In the genomic region with DNA sequence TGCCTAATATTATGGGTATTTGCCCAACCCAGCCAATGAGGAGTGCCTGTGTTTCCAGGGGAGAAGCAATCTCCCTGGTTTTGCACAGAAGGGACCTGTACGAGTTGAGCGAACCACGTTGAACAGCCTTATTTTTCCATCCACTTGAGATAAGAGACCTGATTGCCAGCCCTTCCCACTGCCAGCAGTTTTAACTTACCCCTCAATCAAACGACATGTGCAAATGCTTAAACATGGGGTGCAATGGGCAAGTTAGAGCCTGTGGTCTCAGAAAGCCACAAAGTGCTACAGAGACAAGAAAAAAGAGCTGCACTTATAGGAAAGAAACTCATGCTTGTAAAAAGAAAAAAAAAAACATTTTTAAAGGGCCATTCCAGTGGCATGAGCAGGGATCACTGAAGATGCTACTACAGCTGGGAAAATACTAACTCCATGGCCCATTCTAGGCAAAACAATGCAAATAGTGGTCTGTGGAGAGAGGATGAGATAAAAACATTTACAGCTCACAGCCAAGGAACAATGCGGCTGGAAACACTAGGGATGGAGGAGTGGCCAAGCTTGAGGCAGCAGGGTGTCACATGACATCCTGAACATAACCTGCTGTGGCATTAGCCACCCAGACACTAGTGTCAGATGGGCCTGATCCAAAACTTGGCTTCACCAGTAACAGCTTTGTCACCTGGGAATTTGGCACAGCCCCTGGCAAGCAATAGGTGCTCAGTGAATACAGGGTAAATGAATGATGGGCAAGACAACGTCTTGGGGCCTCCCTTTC, we compare ENCODE assay signal across 11 cellular contexts.
A peak's percentile ranks its signal among the peaks of the same experiment; 100 is the strongest.
DNase-seq lines count a peak whose midpoint lies in the region; ATAC-seq and TF ChIP-seq lines count a peak whose summit lies in the region.
"Had no signal": no experiment of that assay in that cellular context is flagged by ENCODE, and none has a peak within 500 bp of the region (broad histone marks: within the 10 kb centered on the region; RNA-seq: fewer than 3 reads in every experiment).

No MANE protein-coding gene starts in this region.

- H3F3A ChIP-seq in OCI-LY1 (ENCODE audit: insufficient read depth, low read length), result 0 out of 2 replicates have a peak, but pooled peaks cover 8% of the 10 kb centered on the region

- no peaks in the 10 kb centered on the region for H3K27me3 Mint-ChIP-seq in activated T-cell treated with anti-CD3 and anti-CD28 coated beads, Interleukin-2, amount 50 U/mL, for 72 hours (ENCODE audit: low read depth)
- H3K27me3 Mint-ChIP-seq in activated T-cell treated with anti-CD3 and anti-CD28 coated beads, Interleukin-2, amount 50 U/mL, for 4 hours (ENCODE audit: low read depth), result no peaks in the 10 kb centered on the region
- no peaks in the 10 kb centered on the region for H3K27me3 Mint-ChIP-seq in endodermal cell (ENCODE audit: insufficient read depth)
- H3K27me3 Mint-ChIP-seq in stimulated activated naive B cell treated with anti-CD40 and anti-IgM and Interleukin-4, amounts not matched to agents 10 μg/mL and 1 μg/mL and 100 μg/mL, for 72 hours, result no peaks in the 10 kb centered on the region

- peak overlapping the region; percentile 49; the same call in 1 of the 2 replicates for H3K4me2 ChIP-seq in OCI-LY1 (ENCODE audit: low read length)

- H3K9me3 ChIP-seq in OCI-LY1 (ENCODE audit: low read length), result no peaks in the 10 kb centered on the region
- no peaks in the 10 kb centered on the region for H3K9me3 ChIP-seq in endodermal cell (ENCODE audit: control insufficient read depth, low read length)
- H3K9me3 ChIP-seq: adrenal gland had no signal

- peaks cover 41% of the 10 kb centered on the region for H3K36me3 ChIP-seq in OCI-LY1 (ENCODE audit: insufficient read depth, low read length)
- no peaks in the 10 kb centered on the region for H3K36me3 ChIP-seq in endodermal cell (ENCODE audit: control insufficient read depth, insufficient read depth, low read length)
- H3K36me3 ChIP-seq: adrenal gland had no signal

- H3K4me3 ChIP-seq in OCI-LY1 (ENCODE audit: low read depth, low read length, poor library complexity, severe bottlenecking) (no peak overlapping the region), endodermal cell (ENCODE audit: low read length) (no peak overlapping the region), lower leg skin (ENCODE audit: low read depth, poor library complexity, severe bottlenecking) (no peak overlapping the region)
- H3K4me3 ChIP-seq: adrenal gland had no signal

- peak overlapping the region; percentile 89 for H3K27ac ChIP-seq in OCI-LY1 (ENCODE audit: low read depth, low read length, poor library complexity, severe bottlenecking)
- H3K27ac ChIP-seq in endodermal cell (ENCODE audit: low read depth, low read length), result no peak overlapping the region

- H3K9me3 Mint-ChIP-seq in activated T-cell treated with anti-CD3 and anti-CD28 coated beads, Interleukin-2, amount 50 U/mL, for 72 hours, result no peaks in the 10 kb centered on the region
- no peaks in the 10 kb centered on the region for H3K9me3 Mint-ChIP-seq in activated T-cell treated with anti-CD3 and anti-CD28 coated beads, Interleukin-2, amount 50 U/mL, for 4 hours
- H3K9me3 Mint-ChIP-seq in endodermal cell, result peaks cover 7% of the 10 kb centered on the region
- H3K9me3 Mint-ChIP-seq in stimulated activated naive B cell treated with anti-CD40 and anti-IgM and Interleukin-4, amounts not matched to agents 10 μg/mL and 1 μg/mL and 100 μg/mL, for 72 hours, result no peaks in the 10 kb centered on the region

- peaks cover 68% of the 10 kb centered on the region for H3K4me1 ChIP-seq in OCI-LY1 (ENCODE audit: insufficient read depth, low read length, severe bottlenecking)
- peaks cover 18% of the 10 kb centered on the region for H3K4me1 ChIP-seq in endodermal cell (ENCODE audit: control insufficient read depth, insufficient read depth, low read length)

- H3K27me3 ChIP-seq in OCI-LY1 (ENCODE audit: insufficient read depth, low read length), result no peaks in the 10 kb centered on the region
- H3K27me3 ChIP-seq in endodermal cell (ENCODE audit: control insufficient read depth, insufficient read depth, low read length, poor library complexity, severe bottlenecking), result no peaks in the 10 kb centered on the region
- H3K27me3 ChIP-seq: adrenal gland had no signal

- peaks cover 38% of the 10 kb centered on the region for H3K4me1 Mint-ChIP-seq in activated T-cell treated with anti-CD3 and anti-CD28 coated beads, Interleukin-2, amount 50 U/mL, for 72 hours (ENCODE audit: low read depth)
- H3K4me1 Mint-ChIP-seq in activated T-cell treated with anti-CD3 and anti-CD28 coated beads, Interleukin-2, amount 50 U/mL, for 4 hours (ENCODE audit: low read depth), result peaks cover 39% of the 10 kb centered on the region
- H3K4me1 Mint-ChIP-seq in endodermal cell, result peaks cover 29% of the 10 kb centered on the region
- H3K4me1 Mint-ChIP-seq in stimulated activated naive B cell treated with anti-CD40 and anti-IgM and Interleukin-4, amounts not matched to agents 10 μg/mL and 1 μg/mL and 100 μg/mL, for 72 hours, result peaks cover 30 to 54% of the 10 kb centered on the region in 2 donors

- 78 to 93% methylated on average over 5 to 6 of the region's 6 CpGs for WGBS in endodermal cell (ENCODE audit: insufficient coverage in 1 of 2, insufficient read length in 1 of 2), 2 experiments
- WGBS in lower leg skin, 2 donors, result 46 to 50% methylated on average over 6 of the region's 6 CpGs

- no peak overlapping the region for H3K4me3 Mint-ChIP-seq in activated T-cell treated with anti-CD3 and anti-CD28 coated beads, Interleukin-2, amount 50 U/mL, for 72 hours
- H3K4me3 Mint-ChIP-seq in activated T-cell treated with anti-CD3 and anti-CD28 coated beads, Interleukin-2, amount 50 U/mL, for 4 hours, result no peak overlapping the region
- H3K4me3 Mint-ChIP-seq in endodermal cell, result no peak overlapping the region
- no peak overlapping the region for H3K4me3 Mint-ChIP-seq in stimulated activated naive B cell treated with anti-CD40 and anti-IgM and Interleukin-4, amounts not matched to agents 10 μg/mL and 1 μg/mL and 100 μg/mL, for 72 hours

- no peaks in the 10 kb centered on the region for H3K9me2 ChIP-seq in OCI-LY1 (ENCODE audit: low read depth, low read length)

- DNase-seq in activated T-cell treated with anti-CD3 and anti-CD28 coated beads, Interleukin-2, amount 50 U/mL, for 72 hours, result no peak
- no peak for DNase-seq in activated T-cell treated with anti-CD3 and anti-CD28 coated beads, Interleukin-2, amount 50 U/mL, for 4 hours
- DNase-seq in endodermal cell, result peak; percentile 69
- DNase-seq in stimulated activated naive B cell treated with anti-CD40 and anti-IgM and Interleukin-4, amounts not matched to agents 10 μg/mL and 1 μg/mL and 100 μg/mL, for 72 hours, result no peak
- no peak for DNase-seq in DMS153 treated with DMSO at 0.1 percent for 48 hours (lab: John Stamatoyannopoulos, UW; ENCODE audit: unreplicated experiment)
- DNase-seq in lower leg skin (ENCODE audit: low spot score in 2 of 2), result no peak
- DNase-seq: mesenchymal stem cell; stimulated activated CD4-positive, alpha-beta T cell treated with anti-CD3 and anti-CD28 coated beads, Interleukin-12 subunit alpha, Interleukin-12 subunit beta, amount 100 ng/mL, for 4 hours had no signal

- intact Hi-C loops in lower leg skin (cut with DNase I; ENCODE audit: low total_unique reads), result no loop called here

- peak in 1 of 2 donors; percentile 30 for ATAC-seq in activated T-cell treated with anti-CD3 and anti-CD28 coated beads, Interleukin-2, amount 50 U/mL, for 72 hours (replicated peaks in 1 of 2)
- no peak for ATAC-seq in activated T-cell treated with anti-CD3 and anti-CD28 coated beads, Interleukin-2, amount 50 U/mL, for 4 hours
- no peak for ATAC-seq in stimulated activated naive B cell treated with anti-CD40 and anti-IgM and Interleukin-4, amounts not matched to agents 10 μg/mL and 1 μg/mL and 100 μg/mL, for 72 hours (replicated peaks)
- no peak for ATAC-seq in HG03097 (IDR thresholded peaks at IDR 0.05; ENCODE audit: low FRiP score, unreplicated experiment)

- TF ChIP-seq POLR2A in lower leg skin (IDR thresholded peaks at IDR 0.05), result no peak

- H4K20me1 ChIP-seq in OCI-LY1 (ENCODE audit: insufficient read depth, low read length), result no peaks in the 10 kb centered on the region

- H3K27ac Mint-ChIP-seq in activated T-cell treated with anti-CD3 and anti-CD28 coated beads, Interleukin-2, amount 50 U/mL, for 72 hours, result peak overlapping the region; percentile 31
- peak overlapping the region; percentile 3 for H3K27ac Mint-ChIP-seq in endodermal cell
- H3K27ac Mint-ChIP-seq in stimulated activated naive B cell treated with anti-CD40 and anti-IgM and Interleukin-4, amounts not matched to agents 10 μg/mL and 1 μg/mL and 100 μg/mL, for 72 hours, result peak overlapping the region; percentile 31

- no peak for TF ChIP-seq CTCF in OCI-LY1 (IDR thresholded peaks at IDR 0.05; ENCODE audit: low read length)
- no peak for TF ChIP-seq CTCF in endodermal cell (conservative IDR thresholded peaks at IDR 0.05)
- TF ChIP-seq CTCF in lower leg skin (IDR thresholded peaks at IDR 0.05), result no peak

- H3K9ac ChIP-seq in OCI-LY1 (ENCODE audit: low read length) (peak overlapping the region; percentile 22; the same call in 1 of the 2 replicates), endodermal cell (ENCODE audit: extremely low read depth, low read length, poor library complexity, severe bottlenecking) (no peak overlapping the region)

- peaks cover 86% of the 10 kb centered on the region for H3K79me2 ChIP-seq in OCI-LY1 (ENCODE audit: insufficient read depth, low read length)

- no peak overlapping the region for H2AFZ ChIP-seq in OCI-LY1 (ENCODE audit: low read length)

- no peaks in the 10 kb centered on the region for H3K36me3 Mint-ChIP-seq in activated T-cell treated with anti-CD3 and anti-CD28 coated beads, Interleukin-2, amount 50 U/mL, for 72 hours (ENCODE audit: insufficient read depth in 2 of 2)
- peaks cover 10% of the 10 kb centered on the region for H3K36me3 Mint-ChIP-seq in activated T-cell treated with anti-CD3 and anti-CD28 coated beads, Interleukin-2, amount 50 U/mL, for 4 hours (ENCODE audit: insufficient read depth)
- H3K36me3 Mint-ChIP-seq in endodermal cell (ENCODE audit: low read depth), result peaks cover 12% of the 10 kb centered on the region
- H3K36me3 Mint-ChIP-seq in stimulated activated naive B cell treated with anti-CD40 and anti-IgM and Interleukin-4, amounts not matched to agents 10 μg/mL and 1 μg/mL and 100 μg/mL, for 72 hours, result peaks cover 6 to 24% of the 10 kb centered on the region in 2 donors
